Comparison of ENCODE assay signal across 23 cellular contexts in the genomic region with DNA sequence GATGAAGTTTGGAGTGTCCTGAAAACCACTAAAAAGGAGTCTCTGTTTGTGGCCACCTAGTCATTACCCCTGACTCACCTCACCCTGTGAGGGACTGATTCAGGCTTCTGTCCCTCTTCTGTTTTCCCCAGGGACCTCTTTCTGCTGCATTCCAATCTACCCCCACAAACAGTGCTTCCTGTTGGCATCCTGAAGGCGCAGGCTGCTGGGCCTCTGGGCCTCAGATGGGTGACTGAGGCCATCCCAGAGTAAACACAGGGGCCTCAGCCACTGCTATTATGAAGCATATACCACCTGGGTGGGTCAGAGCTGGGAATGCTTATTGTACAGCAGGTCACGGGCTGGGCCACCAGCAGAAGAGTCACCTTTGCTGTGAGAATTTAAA. TPM values are rescaled to one million over a fixed set of nuclear protein-coding genes. Genes with fewer than 3 reads are reported as not detected.
DNase-seq lines count a peak whose midpoint lies in the region; FAIRE-seq and TF ChIP-seq lines count a peak whose summit lies in the region.
"Had no signal": no experiment of that assay in that cellular context is flagged by ENCODE, and none has a peak within 500 bp of the region (broad histone marks: within the 10 kb centered on the region; RNA-seq: fewer than 3 reads in every experiment).

No MANE protein-coding gene starts in this region.

- no peak for TF ChIP-seq CTCF in type B pancreatic cell (conservative IDR thresholded peaks at IDR 0.05)

- peaks cover 32% of the 10 kb centered on the region for H3K27me3 Mint-ChIP-seq in type B pancreatic cell

- DNase-seq in ELR (ENCODE audit: low read depth) (peak; percentile 73), NCI-H69 (lab: John Stamatoyannopoulos, UW) (peak; percentile 6), dermis blood vessel endothelial cell (peak; percentile 29), urothelium cell line (ENCODE audit: low spot score) (peak; percentile 70), type B pancreatic cell (ENCODE audit: extremely low spot score, unreplicated experiment) (no peak), SKM-1 treated with dmso at 0.1 percent for 144 hours (lab: John Stamatoyannopoulos, UW; ENCODE audit: unreplicated experiment) (no peak), NCI-H1048 (lab: John Stamatoyannopoulos, UW) (no peak)
- DNase-seq: activated CD4-positive, alpha-beta T cell treated with anti-CD3 and anti-CD28 coated beads for 4 hours; activated CD8-positive, alpha-beta memory T cell treated with anti-CD3 and anti-CD28 coated beads, Interleukin-2, amount 10 ng/mL, durations not matched to agents 7 days and 5 days; adrenal gland; C1 segment of cervical spinal cord; DMS153; effector memory CD8-positive, alpha-beta T cell; H9; hippocampal formation; KG1; kidney; NCI-H1105 treated with DMSO at 0.1 percent for 48 hours; NCI-H2107; nephron progenitor cell; stimulated activated CD4-positive, alpha-beta T cell treated with anti-CD3 and anti-CD28 coated beads, Interleukin-4, amount 100 ng/mL, for 24 hours had no signal

- H3K27ac Mint-ChIP-seq in type B pancreatic cell, result no peak overlapping the region
- H3K27ac Mint-ChIP-seq: activated CD8-positive, alpha-beta memory T cell treated with anti-CD3 and anti-CD28 coated beads, Interleukin-2, amount 10 ng/mL, durations not matched to agents 7 days and 5 days; effector memory CD8-positive, alpha-beta T cell; H9; nephron progenitor cell had no signal

- no peaks in the 10 kb centered on the region for H3K4me1 Mint-ChIP-seq in type B pancreatic cell (ENCODE audit: unreplicated experiment)
- H3K4me1 Mint-ChIP-seq: activated CD8-positive, alpha-beta memory T cell treated with anti-CD3 and anti-CD28 coated beads, Interleukin-2, amount 10 ng/mL, durations not matched to agents 7 days and 5 days had no signal

- no peak for FAIRE-seq in urothelium cell line (lab: Jason Lieb, UNC)
- FAIRE-seq: kidney had no signal

- H3K36me3 Mint-ChIP-seq in type B pancreatic cell, result no peaks in the 10 kb centered on the region
- H3K36me3 Mint-ChIP-seq: activated CD8-positive, alpha-beta memory T cell treated with anti-CD3 and anti-CD28 coated beads, Interleukin-2, amount 10 ng/mL, durations not matched to agents 7 days and 5 days had no signal

- no peak overlapping the region for H3K4me3 Mint-ChIP-seq in type B pancreatic cell
- H3K4me3 Mint-ChIP-seq: activated CD8-positive, alpha-beta memory T cell treated with anti-CD3 and anti-CD28 coated beads, Interleukin-2, amount 10 ng/mL, durations not matched to agents 7 days and 5 days; effector memory CD8-positive, alpha-beta T cell; H9; nephron progenitor cell had no signal

- no peaks in the 10 kb centered on the region for H3K9me3 Mint-ChIP-seq in type B pancreatic cell
- H3K9me3 Mint-ChIP-seq: effector memory CD8-positive, alpha-beta T cell; H9; nephron progenitor cell had no signal

RNA-seq across cellular contexts. Expression of gene MORN5, which starts 20.0 kb away (rescaled TPM):
- total RNA-seq in dermis blood vessel endothelial cell (not detected in 2 replicates), type B pancreatic cell (ENCODE audit: low replicate concordance) (0.88 and 2.1 TPM in 2 replicates)
- total RNA-seq: activated CD8-positive, alpha-beta memory T cell treated with anti-CD3 and anti-CD28 coated beads, Interleukin-2, amount 10 ng/mL, durations not matched to agents 7 days and 5 days; H9; smooth muscle cell had no signal

RNA-seq across cellular contexts. Expression of gene NDUFA8, which starts 20.1 kb away (rescaled TPM):
- 40.7 and 48.5 TPM in 2 replicates for total RNA-seq in dermis blood vessel endothelial cell
- total RNA-seq in type B pancreatic cell (ENCODE audit: low replicate concordance), result 65.4 and 68.7 TPM in 2 replicates

RNA-seq across cellular contexts. Expression of gene LHX6, which starts 49.1 kb away (rescaled TPM):
- 18.1 and 27.4 TPM in 2 replicates for total RNA-seq in dermis blood vessel endothelial cell
- 0.48 and 10.0 TPM in 2 replicates for total RNA-seq in type B pancreatic cell (ENCODE audit: low replicate concordance)
- total RNA-seq: activated CD8-positive, alpha-beta memory T cell treated with anti-CD3 and anti-CD28 coated beads, Interleukin-2, amount 10 ng/mL, durations not matched to agents 7 days and 5 days; fibroblast of lung; smooth muscle cell had no signal

Comparison
In these comparisons a context has a peak if more than half of its experiments do, and no peak if none do; other contexts are left out.
1. DNase-seq: peak in ELR (single experiment), NCI-H69 (single experiment), dermis blood vessel endothelial cell (single experiment) and urothelium cell line (single experiment); none in type B pancreatic cell (single experiment), SKM-1 treated with dmso at 0.1 percent for 144 hours (single experiment) and NCI-H1048 (single experiment).